In the genomic region with DNA sequence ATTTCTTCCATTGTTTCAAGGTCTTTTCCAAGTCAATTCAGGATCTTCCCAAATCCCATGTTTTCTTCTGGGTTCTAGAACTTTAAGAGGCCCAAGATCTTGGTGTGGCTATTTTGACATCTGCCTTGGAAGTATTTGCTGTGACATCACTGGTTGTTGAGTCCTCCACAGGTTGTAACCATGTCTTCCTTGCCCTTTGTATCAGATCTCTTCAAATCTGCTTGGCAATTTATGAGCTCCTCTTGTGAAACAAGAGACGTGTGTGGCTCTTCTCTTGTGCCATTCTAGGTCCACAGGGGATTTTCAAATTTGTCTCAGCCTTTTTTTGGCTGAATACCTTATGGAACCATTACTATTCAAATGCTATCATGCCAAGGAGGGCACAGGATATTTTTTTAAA, we compare ENCODE assay signal across 27 cellular contexts.
A peak's percentile ranks its signal among the peaks of the same experiment; 100 is the strongest.
DNase-seq lines count a peak whose midpoint lies in the region; ATAC-seq and TF ChIP-seq lines count a peak whose summit lies in the region.
"Had no signal": no experiment of that assay in that cellular context is flagged by ENCODE, and none has a peak within 500 bp of the region (broad histone marks: within the 10 kb centered on the region; RNA-seq: fewer than 3 reads in every experiment).

No MANE protein-coding gene starts in this region.

- peak overlapping the region; percentile 94 for H3K14ac ChIP-seq in IMR-90 (replicated peaks; ENCODE audit: low read depth, low read length)

- peak overlapping the region; percentile 72 for H4K91ac ChIP-seq in IMR-90 (ENCODE audit: insufficient read depth, low read depth, low read length)

- CTCF ChIA-PET in IMR-90 (lab: Yijun Ruan, JAX), result interaction anchor here (0.6 to 1.0 kb wide), 2 partner anchors 361 to 576 kb away, joined by 3 read pairs; no protein-coding TSS in a partner anchor

- H3K4me2 ChIP-seq in IMR-90 (ENCODE audit: low read depth, low read length) (peak overlapping the region; percentile 99), fibroblast of lung (ENCODE audit: extremely low read depth, insufficient read depth, low read length) (peak overlapping the region; percentile 37)

- DNase-seq in IMR-90, result peak; percentile 16
- DNase-seq in fibroblast of lung (ENCODE audit: low read depth in 2 of 2), result peak in 1 of 2 donors; percentile 17
- no peak for DNase-seq in transverse colon
- DNase-seq in occipital lobe (lab: John Stamatoyannopoulos, UW), result no peak
- no peak for DNase-seq in glutamatergic neuron
- DNase-seq: activated CD4-positive, alpha-beta memory T cell treated with anti-CD3 and anti-CD28 coated beads for 36 hours; activated CD8-positive, alpha-beta memory T cell treated with anti-CD3 and anti-CD28 coated beads, Interleukin-2, amount 50 U/mL, for 48 hours; Caco-2; DMS79; effector memory CD8-positive, alpha-beta T cell; GF-D8; KBM-7; lower lobe of right lung; MM.1S; NCI-H2029 treated with DMSO at 0.1 percent for 48 hours; NCI-H345; SJCRH30; tibial artery had no signal

- BruUV-seq in IMR-90 (replicated peaks; lab: Mats Ljungman, UMichigan), result no TSS peak

- H3K56ac ChIP-seq in IMR-90 (ENCODE audit: extremely low read depth, insufficient read depth, low read length), result peak overlapping the region; percentile 77

- H2AFZ ChIP-seq in IMR-90 (replicated peaks; ENCODE audit: low read length, poor library complexity) (peak overlapping the region; percentile 71), fibroblast of lung (ENCODE audit: low read length) (peak overlapping the region; percentile 15)

- peak overlapping the region; percentile 94 for H3K4ac ChIP-seq in IMR-90 (ENCODE audit: low read depth, low read length)

- peak overlapping the region; percentile 100 for H4K5ac ChIP-seq in IMR-90 (ENCODE audit: low read depth, low read length)

- H3K9ac ChIP-seq in IMR-90 (ENCODE audit: low read depth, low read length) (peak overlapping the region; percentile 92), fibroblast of lung (ENCODE audit: insufficient read depth, low read length) (no peak overlapping the region)

- H3K36me3 Mint-ChIP-seq in nephron (ENCODE audit: low read depth) (no peaks in the 10 kb centered on the region), glutamatergic neuron (ENCODE audit: unreplicated experiment) (no peaks in the 10 kb centered on the region)
- H3K36me3 Mint-ChIP-seq: activated CD4-positive, alpha-beta memory T cell treated with anti-CD3 and anti-CD28 coated beads for 36 hours; activated naive CD4-positive, alpha-beta T cell treated with anti-CD3 and anti-CD28 coated beads, Interleukin-2, amount 50 U/mL, for 24 hours had no signal

- peak overlapping the region; percentile 96 for H2BK120ac ChIP-seq in IMR-90 (ENCODE audit: low read depth, low read length)

- POLR2A ChIA-PET in IMR-90 (lab: Charles Lee; ENCODE audit: unreplicated experiment), result no interaction called here

- H3K18ac ChIP-seq in IMR-90 (ENCODE audit: low read depth, low read length), result peak overlapping the region; percentile 100

- H3K79me2 ChIP-seq in fibroblast of lung (ENCODE audit: control insufficient read depth, insufficient read depth, low read length), result no peaks in the 10 kb centered on the region

- peak overlapping the region; percentile 35 for H3K23ac ChIP-seq in IMR-90 (ENCODE audit: low read depth, low read length)

- H3K4me3 ChIP-seq in IMR-90 (ENCODE audit: insufficient read depth, low read depth, low read length), result peak overlapping the region; percentile 36; the same call in 1 of the 2 replicates
- H3K4me3 ChIP-seq in fibroblast of lung (replicated peaks in 1 of 4; ENCODE audit: control extremely low read depth in 1 of 4, insufficient read depth in 1 of 4, low read depth in 3 of 4, low read length in 4 of 4), result no peak overlapping the region
- H3K4me3 ChIP-seq in transverse colon, result no peak overlapping the region
- H3K4me3 ChIP-seq: ascending aorta, cardiac muscle cell, coronary artery, lower lobe of right lung, SJCRH30, tibial artery had no signal

- no peak for TF ChIP-seq EP300 in transverse colon (IDR thresholded peaks at IDR 0.05; ENCODE audit: low read depth)

- TF ChIP-seq POLR2A in IMR-90 (IDR thresholded peaks at IDR 0.05; ENCODE audit: low read depth, low read length) (no peak), transverse colon (IDR thresholded peaks at IDR 0.05) (no peak)

- peaks cover 6% of the 10 kb centered on the region; the same call in 1 of the 2 replicates for H3K9me1 ChIP-seq in IMR-90 (ENCODE audit: insufficient read depth, low read length)

- peak overlapping the region; percentile 74; the same call in 2 of the 3 replicates for H2BK15ac ChIP-seq in IMR-90 (ENCODE audit: low read depth, low read length)

- H3K9me3 ChIP-seq in IMR-90 (ENCODE audit: control insufficient read depth, insufficient read depth, low read length) (no peaks in the 10 kb centered on the region), fibroblast of lung (ENCODE audit: control insufficient read depth, insufficient read depth, low read depth, low read length) (no peaks in the 10 kb centered on the region), transverse colon (no peaks in the 10 kb centered on the region)
- H3K9me3 ChIP-seq: Caco-2, lower lobe of right lung, SJCRH30, tibial artery had no signal

- peak overlapping the region; percentile 88 to 89 for H4K8ac ChIP-seq in IMR-90 (ENCODE audit: low read depth in 2 of 2, low read length in 2 of 2)

- H2BK5ac ChIP-seq in IMR-90 (ENCODE audit: low read depth, low read length, poor library complexity, severe bottlenecking), result peak overlapping the region; percentile 100

- peak overlapping the region; percentile 100 for H3K27ac ChIP-seq in IMR-90 (ENCODE audit: insufficient read depth, low read length)
- peak overlapping the region; percentile 52 for H3K27ac ChIP-seq in fibroblast of lung (ENCODE audit: insufficient read depth, low read length)
- peak overlapping the region in 3 of 4 donors; percentile 20 to 36 (median 25) for H3K27ac ChIP-seq in transverse colon
- H3K27ac ChIP-seq: ascending aorta, C4-2B, cardiac muscle cell, lower lobe of right lung, SJCRH30, tibial artery had no signal

- dilution Hi-C loops in IMR-90 (cut with HindIII; ENCODE audit: low sequenced_read_pairs, unreplicated experiment), result no loop called here

- ATAC-seq in IMR-90 (ENCODE audit: low read depth) (no peak), HG02642 (IDR thresholded peaks at IDR 0.05; ENCODE audit: poor library complexity, unreplicated experiment) (no peak)
- ATAC-seq: effector memory CD8-positive, alpha-beta T cell; lower lobe of right lung had no signal

- H3K4me1 Mint-ChIP-seq in nephron (peaks cover 25% of the 10 kb centered on the region), glutamatergic neuron (ENCODE audit: low read depth, unreplicated experiment) (no peaks in the 10 kb centered on the region)
- H3K4me1 Mint-ChIP-seq: activated naive CD4-positive, alpha-beta T cell treated with anti-CD3 and anti-CD28 coated beads, Interleukin-2, amount 50 U/mL, for 24 hours had no signal

- H3K36me3 ChIP-seq in IMR-90 (ENCODE audit: control insufficient read depth, insufficient read depth, low read length) (no peaks in the 10 kb centered on the region), fibroblast of lung (ENCODE audit: control insufficient read depth, insufficient read depth, low read length) (no peaks in the 10 kb centered on the region), transverse colon (no peaks in the 10 kb centered on the region)
- H3K36me3 ChIP-seq: ascending aorta, cardiac muscle cell, lower lobe of right lung, SJCRH30, tibial artery had no signal

- H3K4me1 ChIP-seq in IMR-90 (ENCODE audit: control insufficient read depth, insufficient read depth, low read length) (peaks cover 19% of the 10 kb centered on the region), fibroblast of lung (ENCODE audit: control insufficient read depth, extremely low read depth, insufficient read depth, low read length) (peaks cover 4% of the 10 kb centered on the region), transverse colon (no peaks in the 10 kb centered on the region)
- H3K4me1 ChIP-seq: ascending aorta, Caco-2, lower lobe of right lung, SJCRH30, tibial artery had no signal

- 8% methylated on average over 1 of the region's 1 CpG; no CpG with 5 or more reads in 1 of the 2 experiments for WGBS in IMR-90 (ENCODE audit: extremely low coverage in 2 of 2, insufficient read length in 1 of 2), 2 experiments
- WGBS in transverse colon (ENCODE audit: low coverage in 1 of 2), 2 donors, result 52% methylated on average over 1 of the region's 1 CpG; no CpG with 5 or more reads in 1 of the 2 donors

- no peaks in the 10 kb centered on the region for H3K79me1 ChIP-seq in IMR-90 (ENCODE audit: low read depth in 1 of 2, low read length in 2 of 2)

- H3K9me3 Mint-ChIP-seq in nephron (peaks cover 5% of the 10 kb centered on the region), glutamatergic neuron (ENCODE audit: unreplicated experiment) (no peaks in the 10 kb centered on the region)
- H3K9me3 Mint-ChIP-seq: activated CD4-positive, alpha-beta memory T cell treated with anti-CD3 and anti-CD28 coated beads for 36 hours; activated naive CD4-positive, alpha-beta T cell treated with anti-CD3 and anti-CD28 coated beads, Interleukin-2, amount 50 U/mL, for 24 hours; stimulated activated naive CD8-positive, alpha-beta T cell treated with anti-CD3 and anti-CD28 coated beads, Interleukin-15, Interleukin-2, amounts not matched to agents 100 ng/mL and 50 ng/mL, for 24 hours had no signal

- H3K27me3 ChIP-seq in IMR-90 (ENCODE audit: control insufficient read depth, insufficient read depth, low read length) (no peaks in the 10 kb centered on the region), fibroblast of lung (ENCODE audit: control insufficient read depth, insufficient read depth, low read length) (no peaks in the 10 kb centered on the region), transverse colon (no peaks in the 10 kb centered on the region)
- H3K27me3 ChIP-seq: ascending aorta, cardiac muscle cell, tibial artery had no signal

- no peak overlapping the region for H2AK9ac ChIP-seq in IMR-90 (replicated peaks; ENCODE audit: low read depth, low read length, poor library complexity)

- intact Hi-C loops in IMR-90 (cut with micrococcal nuclease) (loop anchor here (10.0 kb wide), 1 partner anchor 357 kb away; no protein-coding TSS in a partner anchor), transverse colon (cut with DNase I; ENCODE audit: low total_unique reads) (no loop called here)

- no peak for TF ChIP-seq RAD21 in IMR-90 (IDR thresholded peaks at IDR 0.05; ENCODE audit: low read length)

- H3K4me3 Mint-ChIP-seq in nephron (no peak overlapping the region), glutamatergic neuron (ENCODE audit: unreplicated experiment) (no peak overlapping the region)
- H3K4me3 Mint-ChIP-seq: activated CD4-positive, alpha-beta memory T cell treated with anti-CD3 and anti-CD28 coated beads for 36 hours; activated naive CD4-positive, alpha-beta T cell treated with anti-CD3 and anti-CD28 coated beads, Interleukin-2, amount 50 U/mL, for 24 hours; effector memory CD8-positive, alpha-beta T cell; stimulated activated naive CD8-positive, alpha-beta T cell treated with anti-CD3 and anti-CD28 coated beads, Interleukin-15, Interleukin-2, amounts not matched to agents 100 ng/mL and 50 ng/mL, for 24 hours had no signal

- no peak for TF ChIP-seq CTCF in IMR-90 (conservative IDR thresholded peaks at IDR 0.05; ENCODE audit: low read depth, low read length)
- no peak for TF ChIP-seq CTCF in fibroblast of lung (conservative IDR thresholded peaks at IDR 0.05 in 1 of 2, IDR thresholded peaks at IDR 0.05 in 1 of 2; ENCODE audit: low read depth in 1 of 2, low read length in 2 of 2)
- TF ChIP-seq CTCF in nephron (IDR thresholded peaks at IDR 0.05; ENCODE audit: unreplicated experiment in 3 of 3), result no peak
- no peak for TF ChIP-seq CTCF in transverse colon (IDR thresholded peaks at IDR 0.05)
- no peak for TF ChIP-seq CTCF in glutamatergic neuron (IDR thresholded peaks at IDR 0.05; ENCODE audit: partially characterized antibody, unreplicated experiment)

- H2AK5ac ChIP-seq in IMR-90 (ENCODE audit: low read depth, low read length), result peak overlapping the region; percentile 65

- H3K27me3 Mint-ChIP-seq in nephron (ENCODE audit: low read depth) (peaks cover 3% of the 10 kb centered on the region), glutamatergic neuron (ENCODE audit: unreplicated experiment) (no peaks in the 10 kb centered on the region)
- H3K27me3 Mint-ChIP-seq: effector memory CD8-positive, alpha-beta T cell; stimulated activated naive CD8-positive, alpha-beta T cell treated with anti-CD3 and anti-CD28 coated beads, Interleukin-15, Interleukin-2, amounts not matched to agents 100 ng/mL and 50 ng/mL, for 24 hours had no signal

- in situ Hi-C loops in IMR-90 (cut with MboI; ENCODE audit: low sequenced_read_pairs), result no loop called here
- in situ Hi-C loops in transverse colon (cut with MboI; ENCODE audit: low pct_ligation_motif_present in 1 of 4, low pct_unique_long_range_greater_than_20kb in 1 of 4, low sequenced_read_pairs in 3 of 4), result no loop called here

- peak overlapping the region; percentile 75 to 87 (median 78) for H3K27ac Mint-ChIP-seq in nephron
- H3K27ac Mint-ChIP-seq in glutamatergic neuron (ENCODE audit: unreplicated experiment), result no peak overlapping the region
- H3K27ac Mint-ChIP-seq: activated CD4-positive, alpha-beta memory T cell treated with anti-CD3 and anti-CD28 coated beads for 36 hours; activated naive CD4-positive, alpha-beta T cell treated with anti-CD3 and anti-CD28 coated beads, Interleukin-2, amount 50 U/mL, for 24 hours; effector memory CD8-positive, alpha-beta T cell; progenitor cell of endocrine pancreas; stimulated activated naive CD8-positive, alpha-beta T cell treated with anti-CD3 and anti-CD28 coated beads, Interleukin-15, Interleukin-2, amounts not matched to agents 100 ng/mL and 50 ng/mL, for 24 hours had no signal

- peak overlapping the region; percentile 96 for H2BK20ac ChIP-seq in IMR-90 (ENCODE audit: low read depth, low read length)

- H4K20me1 ChIP-seq in IMR-90 (ENCODE audit: insufficient read depth, low read length) (no peaks in the 10 kb centered on the region), fibroblast of lung (ENCODE audit: control insufficient read depth, extremely low read depth, insufficient read depth, low read length) (no peaks in the 10 kb centered on the region)

Comparison
In these comparisons a context has a peak if more than half of its experiments do, and no peak if none do; other contexts are left out.
1. H3K27ac ChIP-seq: peak in every context shown above with its lines; median percentile 100 in IMR-90; 52 in fibroblast of lung; 25 in transverse colon.